In the genomic region with DNA sequence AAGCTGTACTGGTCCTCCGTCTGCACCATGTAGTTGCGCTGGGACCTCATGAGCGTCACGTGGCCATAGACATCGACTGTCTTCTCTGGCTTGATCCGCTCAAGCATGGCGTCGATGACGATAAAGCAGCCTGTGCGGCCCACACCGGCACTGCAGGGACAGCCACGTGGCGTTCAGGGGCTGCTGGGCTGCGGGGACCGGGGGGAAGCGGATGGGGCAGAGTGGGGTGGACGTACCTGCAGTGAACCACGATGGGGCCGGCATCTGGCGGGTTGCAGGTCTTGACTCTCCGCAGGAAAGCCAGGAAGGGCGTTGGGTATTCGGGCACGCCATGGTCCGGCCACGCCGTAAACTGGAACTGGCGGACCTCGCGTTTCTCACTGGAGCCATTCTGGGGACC, we compare ENCODE assay signal across 34 cellular contexts.
"Had no signal": no experiment of that assay in that cellular context is flagged by ENCODE, and none has a peak within 500 bp of the region (broad histone marks: within the 10 kb centered on the region; RNA-seq: fewer than 3 reads in every experiment).

No MANE protein-coding gene starts in this region.

- H3K4me1 ChIP-seq: adrenal gland, body of pancreas had no signal

- H3K27me3 ChIP-seq: adrenal gland, body of pancreas, brain microvascular endothelial cell, cardiac muscle cell had no signal

- DNase-seq: activated B cell treated with CpG ODN at 0.5 μM for 24 hours; activated CD4-positive, alpha-beta memory T cell treated with anti-CD3 and anti-CD28 coated beads for 36 hours; activated CD4-positive, alpha-beta T cell treated with anti-CD3 and anti-CD28 coated beads for 4 hours; activated CD4-positive, alpha-beta T cell treated with anti-CD3 and anti-CD28 coated beads, Interleukin-2, amount 10 ng/mL, durations not matched to agents 24 days and 14 days; activated CD4-positive, alpha-beta T cell treated with anti-CD3 and anti-CD28 coated beads, Interleukin-2, amount 50 U/mL, for 1 hour; activated CD4-positive, alpha-beta T cell treated with anti-CD3 and anti-CD28 coated beads, Interleukin-2, amount 50 U/mL, for 4 hours; activated CD4-positive, CD25-positive, alpha-beta regulatory T cell treated with anti-CD3 and anti-CD28 coated beads, Interleukin-2, amount 50 U/mL, for 72 hours; activated CD8-positive, alpha-beta memory T cell treated with anti-CD3 and anti-CD28 coated beads, Interleukin-2, amount 50 U/mL, for 4 hours; activated CD8-positive, alpha-beta T cell treated with anti-CD3 and anti-CD28 coated beads for 36 hours; activated effector memory CD4-positive, alpha-beta T cell treated with anti-CD3 and anti-CD28 coated beads, Interleukin-2, amount 50 U/mL, for 16 hours; activated gamma-delta T cell treated with Interleukin-2 at 50 U/mL for 16 hours; activated naive CD4-positive, alpha-beta T cell; activated naive CD4-positive, alpha-beta T cell treated with anti-CD3 and anti-CD28 coated beads for 36 hours; activated naive CD4-positive, alpha-beta T cell treated with anti-CD3 and anti-CD28 coated beads, Interleukin-2, amount 50 U/mL, for 16 hours; activated naive CD8-positive, alpha-beta T cell treated with anti-CD3 and anti-CD28 coated beads for 36 hours; activated T-cell treated with anti-CD3 and anti-CD28 coated beads for 4 hours; activated T-cell treated with anti-CD3 and anti-CD28 coated beads, Interleukin-2, amount 50 U/mL, for 1 hour; activated T-cell treated with anti-CD3 and anti-CD28 coated beads, Interleukin-2, amount 50 U/mL, for 4 hours; activated T-cell treated with anti-CD3 and anti-CD28 coated beads, Interleukin-2, amount 50 U/mL, for 72 hours; adrenal gland; amniotic stem cell; aorta; body of pancreas; brain microvascular endothelial cell; caudate nucleus; cerebellar nuclear complex; T-helper 2 cell; T-helper 9 cell had no signal

- H3K9me3 ChIP-seq: adrenal gland, body of pancreas had no signal

- FAIRE-seq: astrocyte, TTC549 had no signal

- H3K27ac ChIP-seq: adrenal gland, body of pancreas, brain microvascular endothelial cell, cardiac muscle cell, VCaP had no signal

- H3K4me3 ChIP-seq: adrenal gland, body of pancreas, cardiac muscle cell had no signal

- ATAC-seq: activated CD8-positive, alpha-beta T cell treated with anti-CD3 and anti-CD28 coated beads for 36 hours; activated naive CD4-positive, alpha-beta T cell treated with anti-CD3 and anti-CD28 coated beads, Interleukin-2, amount 50 U/mL, for 72 hours; activated T-cell treated with anti-CD3 and anti-CD28 coated beads, Interleukin-2, amount 50 U/mL, for 4 hours; activated T-cell treated with anti-CD3 and anti-CD28 coated beads, Interleukin-2, amount 50 U/mL, for 72 hours; activated T-helper 17 cell treated with anti-CD3 and anti-CD28 coated beads, Interleukin-2, amount 50 U/mL, for 72 hours; body of pancreas had no signal
